In genomic region chr3:100040446-100040845, GRCh38 we compare ENCODE assay signal across 10 cellular contexts.
DNase-seq lines count a peak whose midpoint lies in the region; ATAC-seq, FAIRE-seq and TF ChIP-seq lines count a peak whose summit lies in the region.
"Had no signal": no experiment of that assay in that cellular context is flagged by ENCODE, and none has a peak within 500 bp of the region (broad histone marks: within the 10 kb centered on the region; RNA-seq: fewer than 3 reads in every experiment).

No MANE protein-coding gene starts in this region.

- peak; percentile 88 for FAIRE-seq in endothelial cell of umbilical vein (lab: Jason Lieb, UNC)

- H3K27me3 ChIP-seq in PC-3 (ENCODE audit: low read length) (no peaks in the 10 kb centered on the region), endothelial cell of umbilical vein (ENCODE audit: control insufficient read depth in 2 of 2, insufficient read depth in 2 of 2, low read length in 2 of 2) (no peaks in the 10 kb centered on the region), thoracic aorta (replicated peaks; ENCODE audit: insufficient read depth) (no peaks in the 10 kb centered on the region), MM.1S (replicated peaks; ENCODE audit: insufficient read depth, low read length) (no peaks in the 10 kb centered on the region), MG63 (no peaks in the 10 kb centered on the region)

- peak overlapping the region; percentile 86 for H3K27ac ChIP-seq in PC-3 (ENCODE audit: low read length)
- H3K27ac ChIP-seq in endothelial cell of umbilical vein (ENCODE audit: insufficient read depth, low read depth, low read length): peak overlapping the region; percentile 100
- peak overlapping the region; percentile 82 to 92 for H3K27ac ChIP-seq in thoracic aorta
- no peak overlapping the region for H3K27ac ChIP-seq in MM.1S (ENCODE audit: low read length)

- intact Hi-C loops in PC-3 (cut with micrococcal nuclease): no loop called here
- intact Hi-C loops in endothelial cell of umbilical vein (cut with micrococcal nuclease): loop anchor here (2.0 to 5.0 kb wide), 4 partner anchors 32 to 1068 kb away; partner anchors contain the start of genes LNP1 and TOMM70

- no peaks in the 10 kb centered on the region for H3K9me1 ChIP-seq in endothelial cell of umbilical vein (replicated peaks; ENCODE audit: control insufficient read depth, extremely low read depth, insufficient read depth, low read length)

- DNase-seq in PC-3: peak; percentile 31
- peak; percentile 80 for DNase-seq in endothelial cell of umbilical vein (ENCODE audit: low read depth, low spot score)
- peak; percentile 82 to 87 for DNase-seq in lung microvascular endothelial cell (ENCODE audit: low read depth in 2 of 2)
- no peak for DNase-seq in thoracic aorta (ENCODE audit: low spot score)
- no peak for DNase-seq in MM.1S
- no peak for DNase-seq in NK-92 treated with Interleukin-12 subunit alpha and Interleukin-12 subunit beta, amount 100 ng/mL, for 24 hours (lab: John Stamatoyannopoulos, UW)
- no peak for DNase-seq in HuH-7 (ENCODE audit: low spot score)
- no peak for DNase-seq in MG63
- DNase-seq: DMS79 treated with DMSO at 0.1 percent for 48 hours had no signal

- H3K4me3 ChIP-seq in PC-3 (ENCODE audit: low read length) (no peak overlapping the region), endothelial cell of umbilical vein (replicated peaks in 1 of 3; ENCODE audit: insufficient read depth in 1 of 3, low read depth in 1 of 3, low read length in 3 of 3) (no peak overlapping the region), thoracic aorta (no peak overlapping the region), MM.1S (ENCODE audit: low read length) (no peak overlapping the region), MG63 (no peak overlapping the region)
- H3K4me3 ChIP-seq: HAP-1 had no signal

- H3K4me2 ChIP-seq in PC-3 (ENCODE audit: low read length): peak overlapping the region; percentile 73
- peak overlapping the region; percentile 85 for H3K4me2 ChIP-seq in endothelial cell of umbilical vein (ENCODE audit: insufficient read depth, low read length)
- H3K4me2 ChIP-seq in MM.1S (ENCODE audit: low read depth, low read length): no peak overlapping the region

- peak overlapping the region; percentile 18 for H3K9ac ChIP-seq in PC-3 (ENCODE audit: low read length)
- peak overlapping the region; percentile 97 for H3K9ac ChIP-seq in endothelial cell of umbilical vein (replicated peaks; ENCODE audit: extremely low read depth, insufficient read depth, low read length)
- H3K9ac ChIP-seq in MM.1S (ENCODE audit: low read length): no peak overlapping the region

- CTCF ChIA-PET in PC-3 (lab: Charles Lee) (interaction anchor here (1.2 kb wide), 1 partner anchor 197 kb away, joined by 4 read pairs; no protein-coding TSS in a partner anchor), endothelial cell of umbilical vein (lab: Charles Lee) (interaction anchor here (1.0 to 3.3 kb wide), 6 partner anchors 8 to 214 kb away, joined by 3 to 35 read pairs (median 10); no protein-coding TSS in a partner anchor)

- dilution Hi-C loops in endothelial cell of umbilical vein (cut with MboI; ENCODE audit: extremely low pct_ligation_motif_present, low sequenced_read_pairs): no loop called here

- H3K9me2 ChIP-seq in PC-3 (replicated peaks; ENCODE audit: low read length) (no peaks in the 10 kb centered on the region), MM.1S (replicated peaks; ENCODE audit: insufficient read depth, low read length) (no peaks in the 10 kb centered on the region)

- H4K20me1 ChIP-seq in PC-3 (ENCODE audit: low read length) (no peaks in the 10 kb centered on the region), endothelial cell of umbilical vein (replicated peaks; ENCODE audit: control insufficient read depth, extremely low read depth, insufficient read depth, low read length) (no peaks in the 10 kb centered on the region), MM.1S (ENCODE audit: insufficient read depth, low read length) (no peaks in the 10 kb centered on the region)

- no peak for TF ChIP-seq POLR2A in endothelial cell of umbilical vein (IDR thresholded peaks at IDR 0.05; ENCODE audit: low read depth, low read length)

- H3K9me3 ChIP-seq in PC-3 (ENCODE audit: low read length) (no peaks in the 10 kb centered on the region), endothelial cell of umbilical vein (replicated peaks; ENCODE audit: control insufficient read depth, insufficient read depth, low read length) (no peaks in the 10 kb centered on the region), thoracic aorta (no peaks in the 10 kb centered on the region), MM.1S (replicated peaks; ENCODE audit: insufficient read depth, low read length) (no peaks in the 10 kb centered on the region), MG63 (no peaks in the 10 kb centered on the region)
- H3K9me3 ChIP-seq: HAP-1 had no signal

- H2AFZ ChIP-seq in PC-3 (ENCODE audit: low read length): no peak overlapping the region
- no peak overlapping the region for H2AFZ ChIP-seq in endothelial cell of umbilical vein (ENCODE audit: low read depth, low read length)
- H2AFZ ChIP-seq in MM.1S (ENCODE audit: low read length): no peak overlapping the region

- H3F3A ChIP-seq in PC-3 (ENCODE audit: low read length, unreplicated experiment): peaks cover 5% of the 10 kb centered on the region
- no peaks in the 10 kb centered on the region; the same call in 1 of the 2 replicates for H3F3A ChIP-seq in MM.1S (ENCODE audit: insufficient read depth, low read length)

- BruUV-seq in PC-3 (replicated peaks; lab: Mats Ljungman, UMichigan) (no TSS peak), endothelial cell of umbilical vein (replicated peaks; lab: Mats Ljungman, UMichigan) (no TSS peak)

- POLR2A ChIA-PET in PC-3 (lab: Charles Lee; ENCODE audit: unreplicated experiment): interaction anchor here (0.6 kb wide), 1 partner anchor 21 kb away, joined by 3 read pairs; no protein-coding TSS in a partner anchor
- POLR2A ChIA-PET in endothelial cell of umbilical vein (lab: Charles Lee): interaction anchor here (1.1 to 1.8 kb wide), 2 partner anchors 28 to 163 kb away, joined by 3 to 6 read pairs; no protein-coding TSS in a partner anchor

- no peaks in the 10 kb centered on the region for H3K36me3 ChIP-seq in PC-3 (ENCODE audit: low read depth, low read length)
- H3K36me3 ChIP-seq in endothelial cell of umbilical vein (ENCODE audit: control insufficient read depth in 2 of 2, extremely low read depth in 1 of 2, insufficient read depth in 2 of 2, low read length in 2 of 2): no peaks in the 10 kb centered on the region
- H3K36me3 ChIP-seq in thoracic aorta: no peaks in the 10 kb centered on the region
- H3K36me3 ChIP-seq in MM.1S (replicated peaks; ENCODE audit: insufficient read depth, low read length): no peaks in the 10 kb centered on the region
- no peaks in the 10 kb centered on the region for H3K36me3 ChIP-seq in MG63
- H3K36me3 ChIP-seq: HAP-1 had no signal

- TF ChIP-seq CTCF in PC-3 (conservative IDR thresholded peaks at IDR 0.05; ENCODE audit: low read depth, low read length): no peak
- no peak for TF ChIP-seq CTCF in endothelial cell of umbilical vein (IDR thresholded peaks at IDR 0.05; ENCODE audit: extremely low read depth in 1 of 2, insufficient read depth in 1 of 2, low read depth in 1 of 2, low read length in 2 of 2)
- no peak for TF ChIP-seq CTCF in thoracic aorta (IDR thresholded peaks at IDR 0.05)
- no peak for TF ChIP-seq CTCF in MM.1S (IDR thresholded peaks at IDR 0.05; ENCODE audit: low read length)

- peaks cover 40% of the 10 kb centered on the region for H3K4me1 ChIP-seq in PC-3 (ENCODE audit: insufficient read depth, low read length)
- peaks cover 40% of the 10 kb centered on the region for H3K4me1 ChIP-seq in endothelial cell of umbilical vein (ENCODE audit: control insufficient read depth, extremely low read depth, insufficient read depth, low read length)
- H3K4me1 ChIP-seq in thoracic aorta (ENCODE audit: control insufficient read depth in 1 of 2, low read depth in 2 of 2): peaks cover 24 to 49% of the 10 kb centered on the region in 2 donors
- H3K4me1 ChIP-seq in MM.1S (ENCODE audit: low read length): peaks cover 13% of the 10 kb centered on the region

- peaks cover 7% of the 10 kb centered on the region; the same call in 1 of the 2 replicates for H3K79me2 ChIP-seq in PC-3 (ENCODE audit: low read length)
- no peaks in the 10 kb centered on the region for H3K79me2 ChIP-seq in endothelial cell of umbilical vein (ENCODE audit: control insufficient read depth, insufficient read depth, low read length)
- no peaks in the 10 kb centered on the region for H3K79me2 ChIP-seq in MM.1S (ENCODE audit: low read length)

- ATAC-seq in PC-3: no peak; the same call in 1 of the 2 replicates
- ATAC-seq in thoracic aorta (ENCODE audit: insufficient number of reproducible peaks, low FRiP score, low read depth): no peak

TF ChIP-seq in endothelial cell of umbilical vein, 7 proteins besides CTCF, POLR2A, EP300 and RAD21:
- TF ChIP-seq MYC (IDR thresholded peaks at IDR 0.05; ENCODE audit: low read depth, low read length): no peak
- peak; percentile 23 for TF ChIP-seq JUN (IDR thresholded peaks at IDR 0.05; ENCODE audit: borderline replicate concordance, insufficient read depth, insufficient read length, low read depth)
- peak; percentile 56 for TF ChIP-seq GATA2 (IDR thresholded peaks at IDR 0.05; ENCODE audit: insufficient read depth, insufficient read length, low read depth, low read length)
- no peak for TF ChIP-seq POLR2AphosphoS5 (IDR thresholded peaks at IDR 0.05; ENCODE audit: insufficient read depth, low read depth, low read length)
- no peak for TF ChIP-seq MAX (IDR thresholded peaks at IDR 0.05; ENCODE audit: insufficient read depth, insufficient read length)
- no peak for TF ChIP-seq EZH2 (IDR thresholded peaks at IDR 0.05; ENCODE audit: borderline replicate concordance, low read depth, low read length, severe bottlenecking)
- TF ChIP-seq FOS (IDR thresholded peaks at IDR 0.05; ENCODE audit: borderline replicate concordance, insufficient read depth, low read length): peak; percentile 15

Comparison
In these comparisons a context has a peak if more than half of its experiments do, and no peak if none do; other contexts are left out.
1. DNase-seq: peak in PC-3 (single experiment), endothelial cell of umbilical vein (single experiment) and lung microvascular endothelial cell (2 of 2); none in thoracic aorta (single experiment), MM.1S (single experiment), NK-92 treated with Interleukin-12 subunit alpha and Interleukin-12 subunit beta, amount 100 ng/mL, for 24 hours (single experiment), HuH-7 (single experiment) and MG63 (single experiment).